ENCODE assay signal across 1 cellular context in genomic region chr2:176156959-176157498, GRCh38.
TF ChIP-seq lines count a peak whose summit lies in the region.

TSS of gene HOXD3 (plus strand) at chr2:176157307. CDS start at chr2:176169115, 11,808 bp downstream.

TF ChIP-seq in SK-N-SH treated with all-trans-retinoic acid at 6 μM for 48 hours, 23 proteins besides CTCF, POLR2A, EP300 and RAD21 (continued from another document):
- TF ChIP-seq POU6F1 (CRISPR knock-in tag; IDR thresholded peaks at IDR 0.05; ENCODE audit: borderline replicate concordance, low read depth) (no peak), ZFP3 (CRISPR knock-in tag; IDR thresholded peaks at IDR 0.05) (no peak), ZNF565 (CRISPR knock-in tag; conservative IDR thresholded peaks at IDR 0.05; ENCODE audit: low read depth) (no peak), CSDC2 (CRISPR knock-in tag; IDR thresholded peaks at IDR 0.05) (no peak), ARNTL (CRISPR knock-in tag; IDR thresholded peaks at IDR 0.05; ENCODE audit: borderline replicate concordance, low read depth) (no peak), ZNF8 (CRISPR knock-in tag; IDR thresholded peaks at IDR 0.05) (no peak), TCF4 (CRISPR knock-in tag; IDR thresholded peaks at IDR 0.05; ENCODE audit: borderline replicate concordance) (no peak), ZNF70 (CRISPR knock-in tag; IDR thresholded peaks at IDR 0.05) (no peak), ISL1 (CRISPR knock-in tag; IDR thresholded peaks at IDR 0.05) (no peak), SNAI2 (CRISPR knock-in tag; IDR thresholded peaks at IDR 0.05) (no peak), PATZ1 (CRISPR knock-in tag; IDR thresholded peaks at IDR 0.05; ENCODE audit: borderline replicate concordance) (no peak), ZFP30 (CRISPR knock-in tag; IDR thresholded peaks at IDR 0.05) (no peak)
